ENCODE assay signal across 11 cellular contexts in genomic region chr22:19663821-19664325, GRCh38. TPM values are rescaled to one million over a fixed set of nuclear protein-coding genes. Genes with fewer than 3 reads are reported as not detected.
DNase-seq lines count a peak whose midpoint lies in the region; ATAC-seq and TF ChIP-seq lines count a peak whose summit lies in the region.
"Had no signal": no experiment of that assay in that cellular context is flagged by ENCODE, and none has a peak within 500 bp of the region (broad histone marks: within the 10 kb centered on the region; RNA-seq: fewer than 3 reads in every experiment).

No MANE protein-coding gene starts in this region.

- dilution Hi-C loops in mammary epithelial cell (cut with HindIII; ENCODE audit: low sequenced_read_pairs), result no loop called here

- no peaks in the 10 kb centered on the region for H3K9me2 ChIP-seq in OCI-LY7 (ENCODE audit: insufficient read depth, low read length)

- no peaks in the 10 kb centered on the region for H3K36me3 Mint-ChIP-seq in CD14-positive monocyte
- H3K36me3 Mint-ChIP-seq in mesothelial cell of epicardium, result no peaks in the 10 kb centered on the region
- H3K36me3 Mint-ChIP-seq: activated naive CD4-positive, alpha-beta T cell treated with anti-CD3 and anti-CD28 coated beads, Interleukin-2, amount 50 U/mL, for 24 hours had no signal

- H2AFZ ChIP-seq in mammary epithelial cell (ENCODE audit: low read depth, low read length), result peak overlapping the region; percentile 58
- no peak overlapping the region for H2AFZ ChIP-seq in OCI-LY7 (ENCODE audit: low read length)

- H3K27me3 ChIP-seq in mammary epithelial cell (ENCODE audit: insufficient read depth, low read length), result peaks cover 2% of the 10 kb centered on the region

- H3K9me3 ChIP-seq in mammary epithelial cell (replicated peaks; ENCODE audit: insufficient read depth, low read length), result no peaks in the 10 kb centered on the region
- no peaks in the 10 kb centered on the region for H3K9me3 ChIP-seq in OCI-LY7 (ENCODE audit: low read length)

- ATAC-seq in HG03457 (IDR thresholded peaks at IDR 0.05; ENCODE audit: unreplicated experiment), result no peak

- DNase-seq in DMS153 treated with DMSO at 0.1 percent for 48 hours (lab: John Stamatoyannopoulos, UW; ENCODE audit: unreplicated experiment) (peak; percentile 35), NCI-H2171 (lab: John Stamatoyannopoulos, UW) (peak; percentile 61), mammary epithelial cell (no peak), occipital lobe (lab: John Stamatoyannopoulos, UW) (peak; percentile 12), CD14-positive monocyte (ENCODE audit: low spot score) (no peak), mesothelial cell of epicardium (ENCODE audit: low spot score in 2 of 2, unreplicated experiment in 2 of 2) (no peak), OCI-LY7 (ENCODE audit: low spot score) (no peak)
- DNase-seq: GDM1 had no signal

- H4K20me1 ChIP-seq in mammary epithelial cell (ENCODE audit: insufficient read depth, low read length), result no peaks in the 10 kb centered on the region
- no peaks in the 10 kb centered on the region for H4K20me1 ChIP-seq in OCI-LY7 (ENCODE audit: insufficient read depth, low read length)

- POLR2A ChIA-PET in OCI-LY7 (lab: Charles Lee), result no interaction called here

- H3K27ac Mint-ChIP-seq in CD14-positive monocyte (no peak overlapping the region), mesothelial cell of epicardium (no peak overlapping the region)
- H3K27ac Mint-ChIP-seq: activated naive CD4-positive, alpha-beta T cell treated with anti-CD3 and anti-CD28 coated beads, Interleukin-2, amount 50 U/mL, for 24 hours; T-helper 1 cell treated with Interleukin-12 subunit alpha and Interleukin-12 subunit beta and Interleukin-4 antibody, amounts not matched to agents 30 μg/mL and 1 μg/mL, for 36 hours had no signal

- H3K9me3 Mint-ChIP-seq in CD14-positive monocyte (no peaks in the 10 kb centered on the region), mesothelial cell of epicardium (no peaks in the 10 kb centered on the region)
- H3K9me3 Mint-ChIP-seq: activated naive CD4-positive, alpha-beta T cell treated with anti-CD3 and anti-CD28 coated beads, Interleukin-2, amount 50 U/mL, for 24 hours; T-helper 1 cell treated with Interleukin-12 subunit alpha and Interleukin-12 subunit beta and Interleukin-4 antibody, amounts not matched to agents 30 μg/mL and 1 μg/mL, for 36 hours had no signal

- TF ChIP-seq CTCF in mammary epithelial cell (conservative IDR thresholded peaks at IDR 0.05 in 1 of 2, IDR thresholded peaks at IDR 0.05 in 1 of 2; ENCODE audit: extremely low read depth in 1 of 2, insufficient read depth in 1 of 2, low read depth in 1 of 2, low read length in 2 of 2) (no peak), CD14-positive monocyte (IDR thresholded peaks at IDR 0.05) (no peak), mesothelial cell of epicardium (IDR thresholded peaks at IDR 0.05; ENCODE audit: unreplicated experiment) (no peak), OCI-LY7 (conservative IDR thresholded peaks at IDR 0.05; ENCODE audit: low read length) (no peak)

- H3K4me2 ChIP-seq in mammary epithelial cell (ENCODE audit: insufficient read depth, low read depth, low read length), result peak overlapping the region; percentile 26
- no peak overlapping the region for H3K4me2 ChIP-seq in OCI-LY7 (ENCODE audit: low read length)

- no peak overlapping the region for H3K4me3 ChIP-seq in mammary epithelial cell (replicated peaks in 1 of 3; ENCODE audit: insufficient read depth in 1 of 3, low read depth in 2 of 3, low read length in 3 of 3)
- no peak overlapping the region for H3K4me3 ChIP-seq in OCI-LY7 (ENCODE audit: low read depth, low read length, poor library complexity, severe bottlenecking)

- no peaks in the 10 kb centered on the region for H3K36me3 ChIP-seq in mammary epithelial cell (ENCODE audit: insufficient read depth, low read length)
- no peaks in the 10 kb centered on the region for H3K36me3 ChIP-seq in OCI-LY7 (ENCODE audit: insufficient read depth, low read length)

- CTCF ChIA-PET in mammary epithelial cell (lab: Charles Lee; ENCODE audit: low non-redundant PET) (interaction anchor here (0.6 kb wide), 1 partner anchor 66 kb away, joined by 3 read pairs; no protein-coding TSS in a partner anchor), OCI-LY7 (lab: Charles Lee; ENCODE audit: unreplicated experiment) (no interaction called here)

- no peaks in the 10 kb centered on the region for H3K79me2 ChIP-seq in mammary epithelial cell (ENCODE audit: insufficient read depth, low read length)
- no peaks in the 10 kb centered on the region for H3K79me2 ChIP-seq in OCI-LY7 (ENCODE audit: insufficient read depth, low read depth, low read length)

- no peak overlapping the region for H3K9ac ChIP-seq in mammary epithelial cell (ENCODE audit: insufficient read depth, low read length)

- intact Hi-C loops in mammary epithelial cell (cut with micrococcal nuclease), result loop anchor here (10.0 kb wide), 1 partner anchor 51 kb away; the partner anchor contains the start of gene SEPTIN5
- intact Hi-C loops in CD14-positive monocyte (cut with micrococcal nuclease), result no loop called here
- intact Hi-C loops in OCI-LY7 (cut with micrococcal nuclease; ENCODE audit: unreplicated experiment), result no loop called here

- H3K4me1 ChIP-seq in mammary epithelial cell (ENCODE audit: insufficient read depth, low read length) (peaks cover 13% of the 10 kb centered on the region), OCI-LY7 (ENCODE audit: insufficient read depth, low read length, poor library complexity, severe bottlenecking) (no peaks in the 10 kb centered on the region)

- H3K4me1 Mint-ChIP-seq in CD14-positive monocyte (peaks cover 16% of the 10 kb centered on the region), mesothelial cell of epicardium (peaks cover 25% of the 10 kb centered on the region)
- H3K4me1 Mint-ChIP-seq: activated naive CD4-positive, alpha-beta T cell treated with anti-CD3 and anti-CD28 coated beads, Interleukin-2, amount 50 U/mL, for 24 hours had no signal

- BruUV-seq in mammary epithelial cell (replicated peaks; lab: Mats Ljungman, UMichigan) (no TSS peak), OCI-LY7 (replicated peaks; lab: Mats Ljungman, UMichigan) (no TSS peak)

- H3K27ac ChIP-seq in mammary epithelial cell (ENCODE audit: insufficient read depth, low read depth, low read length) (no peak overlapping the region), OCI-LY7 (ENCODE audit: low read depth, low read length, poor library complexity, severe bottlenecking) (no peak overlapping the region)

- H3K27me3 Mint-ChIP-seq in CD14-positive monocyte (ENCODE audit: low read depth in 3 of 3) (peaks cover 0 to 7% (median 3%) of the 10 kb centered on the region in 3 donors), mesothelial cell of epicardium (ENCODE audit: low read depth) (peaks cover 12% of the 10 kb centered on the region)
- H3K27me3 Mint-ChIP-seq: activated naive CD4-positive, alpha-beta T cell treated with anti-CD3 and anti-CD28 coated beads, Interleukin-2, amount 50 U/mL, for 24 hours had no signal

- no peak overlapping the region for H3K4me3 Mint-ChIP-seq in CD14-positive monocyte
- H3K4me3 Mint-ChIP-seq in mesothelial cell of epicardium, result no peak overlapping the region
- H3K4me3 Mint-ChIP-seq: activated naive CD4-positive, alpha-beta T cell treated with anti-CD3 and anti-CD28 coated beads, Interleukin-2, amount 50 U/mL, for 24 hours; T-helper 1 cell treated with Interleukin-12 subunit alpha and Interleukin-12 subunit beta and Interleukin-4 antibody, amounts not matched to agents 30 μg/mL and 1 μg/mL, for 36 hours had no signal

- in situ Hi-C loops in mammary epithelial cell (cut with MboI; ENCODE audit: low sequenced_read_pairs in 2 of 2), result no loop called here

- WGBS in mammary epithelial cell (ENCODE audit: low coverage, missing lambda C conversion rate), result 20% methylated on average over 12 of the region's 14 CpGs

RNA-seq across cellular contexts. Expression of gene SEPTIN5, which starts 50.4 kb away (rescaled TPM):
- total RNA-seq in mammary epithelial cell (10 to 100 TPM in 1 of 2 donors, 1 to 10 TPM in 1; 7.9 to 20.5 TPM), occipital lobe (167 TPM), mesothelial cell of epicardium (32.2 to 42.1 TPM (median 36.2 TPM) in 3 replicates), OCI-LY7 (2022) (not detected in 2 replicates)
- polyA plus RNA-seq in mammary epithelial cell (6.5 TPM), CD14-positive monocyte (under 1 TPM in 1 of 2 donors, not detected in 1; 0.50 TPM)
- 29.6 TPM for polyA minus RNA-seq in mammary epithelial cell
- 1.2 TPM in 1 of 2 replicates, not detected in the other for total RNA-seq in OCI-LY7 (2014; rRNA removed; shearing (Covaris generic))

RNA-seq across cellular contexts. Expression of gene GP1BB, which starts 59.5 kb away (rescaled TPM):
- total RNA-seq in mammary epithelial cell (1 to 10 TPM in 1 of 2 donors, under 1 TPM in 1; 0.21 to 1.5 TPM), occipital lobe (21.8 TPM), mesothelial cell of epicardium (1.4 to 5.7 TPM (median 4.4 TPM) in 3 replicates), OCI-LY7 (2022) (not detected in 2 replicates)
- polyA plus RNA-seq in mammary epithelial cell (0.76 TPM), CD14-positive monocyte (1 to 10 TPM in 1 of 2 donors, under 1 TPM in 1; 0.26 to 1.5 TPM)
- polyA minus RNA-seq in mammary epithelial cell, result not detected
- total RNA-seq in OCI-LY7 (2014; rRNA removed; shearing (Covaris generic)), result not detected in 2 replicates

Comparison
In these comparisons a context has a peak if more than half of its experiments do, and no peak if none do; other contexts are left out.
1. DNase-seq: peak in DMS153 treated with DMSO at 0.1 percent for 48 hours (single experiment), NCI-H2171 (single experiment) and occipital lobe (single experiment); none in mammary epithelial cell (single experiment), CD14-positive monocyte (single experiment), mesothelial cell of epicardium (0 of 2) and OCI-LY7 (single experiment).
2. RNA of gene SEPTIN5, which starts 50.4 kb away (total RNA-seq): 167 TPM in occipital lobe (single experiment), 32.2 to 42.1 TPM in mesothelial cell of epicardium and 7.9 to 20.5 TPM in mammary epithelial cell; 1.2 TPM in OCI-LY7; every median in the first group is over 4 times any median in the second.